Comparison of ENCODE assay signal across 2 cellular contexts in the genomic region with DNA sequence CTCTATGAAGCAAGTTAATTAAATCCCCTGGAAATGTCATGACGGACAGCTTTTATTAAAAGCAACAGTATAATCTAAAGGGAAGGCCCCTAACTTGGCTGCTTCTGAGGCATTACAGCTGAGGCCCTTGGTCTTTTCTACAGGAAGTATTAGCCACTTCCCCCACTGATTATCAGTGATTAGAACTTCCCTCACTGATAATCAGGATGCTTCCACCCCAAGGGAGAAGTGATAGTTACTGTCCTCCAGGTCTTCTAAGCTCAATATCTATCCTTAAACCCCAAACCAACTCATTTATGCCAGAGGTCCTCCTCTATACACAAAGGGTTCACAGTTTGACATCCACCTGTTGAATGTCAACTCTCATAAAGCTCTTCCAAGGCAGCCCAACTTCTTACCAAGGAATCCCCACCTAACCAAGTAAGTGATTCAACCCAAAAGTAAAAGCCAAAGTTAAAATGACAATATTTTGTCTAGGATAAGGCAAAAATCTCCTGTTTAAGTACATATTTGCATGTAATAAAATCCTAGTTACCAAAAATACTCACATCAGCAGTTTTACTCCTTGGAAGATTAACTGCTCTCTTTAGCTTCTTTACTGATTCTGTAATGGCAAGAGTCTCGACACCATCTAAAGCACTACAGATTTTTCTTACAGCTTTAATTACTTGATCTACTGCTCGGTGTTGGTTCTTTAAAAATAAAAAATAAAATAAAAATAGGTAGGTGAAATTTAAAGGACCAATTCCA.
TF ChIP-seq lines count a peak whose summit lies in the region.

No MANE protein-coding gene starts in this region.

TF ChIP-seq in WTC11, 78 proteins besides CTCF, POLR2A, EP300 and RAD21:
- TF ChIP-seq, protein P1, sequence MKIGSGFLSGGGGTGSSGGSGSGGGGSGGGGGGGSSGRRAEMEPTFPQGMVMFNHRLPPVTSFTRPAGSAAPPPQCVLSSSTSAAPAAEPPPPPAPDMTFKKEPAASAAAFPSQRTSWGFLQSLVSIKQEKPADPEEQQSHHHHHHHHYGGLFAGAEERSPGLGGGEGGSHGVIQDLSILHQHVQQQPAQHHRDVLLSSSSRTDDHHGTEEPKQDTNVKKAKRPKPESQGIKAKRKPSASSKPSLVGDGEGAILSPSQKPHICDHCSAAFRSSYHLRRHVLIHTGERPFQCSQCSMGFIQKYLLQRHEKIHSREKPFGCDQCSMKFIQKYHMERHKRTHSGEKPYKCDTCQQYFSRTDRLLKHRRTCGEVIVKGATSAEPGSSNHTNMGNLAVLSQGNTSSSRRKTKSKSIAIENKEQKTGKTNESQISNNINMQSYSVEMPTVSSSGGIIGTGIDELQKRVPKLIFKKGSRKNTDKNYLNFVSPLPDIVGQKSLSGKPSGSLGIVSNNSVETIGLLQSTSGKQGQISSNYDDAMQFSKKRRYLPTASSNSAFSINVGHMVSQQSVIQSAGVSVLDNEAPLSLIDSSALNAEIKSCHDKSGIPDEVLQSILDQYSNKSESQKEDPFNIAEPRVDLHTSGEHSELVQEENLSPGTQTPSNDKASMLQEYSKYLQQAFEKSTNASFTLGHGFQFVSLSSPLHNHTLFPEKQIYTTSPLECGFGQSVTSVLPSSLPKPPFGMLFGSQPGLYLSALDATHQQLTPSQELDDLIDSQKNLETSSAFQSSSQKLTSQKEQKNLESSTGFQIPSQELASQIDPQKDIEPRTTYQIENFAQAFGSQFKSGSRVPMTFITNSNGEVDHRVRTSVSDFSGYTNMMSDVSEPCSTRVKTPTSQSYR (CRISPR knock-in tag; IDR thresholded peaks at IDR 0.05) = no peak
- TF ChIP-seq ZNF263 (CRISPR knock-in tag; IDR thresholded peaks at IDR 0.05; ENCODE audit: low read depth) = no peak
- TF ChIP-seq ATF1 (CRISPR knock-in tag; IDR thresholded peaks at IDR 0.05) = no peak
- TF ChIP-seq, protein P2, sequence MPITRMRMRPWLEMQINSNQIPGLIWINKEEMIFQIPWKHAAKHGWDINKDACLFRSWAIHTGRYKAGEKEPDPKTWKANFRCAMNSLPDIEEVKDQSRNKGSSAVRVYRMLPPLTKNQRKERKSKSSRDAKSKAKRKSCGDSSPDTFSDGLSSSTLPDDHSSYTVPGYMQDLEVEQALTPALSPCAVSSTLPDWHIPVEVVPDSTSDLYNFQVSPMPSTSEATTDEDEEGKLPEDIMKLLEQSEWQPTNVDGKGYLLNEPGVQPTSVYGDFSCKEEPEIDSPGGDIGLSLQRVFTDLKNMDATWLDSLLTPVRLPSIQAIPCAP (CRISPR knock-in tag; IDR thresholded peaks at IDR 0.05) = no peak
- TF ChIP-seq GTF2I (CRISPR knock-in tag; conservative IDR thresholded peaks at IDR 0.05) = no peak
- no peak for TF ChIP-seq ZNF232 (CRISPR knock-in tag; IDR thresholded peaks at IDR 0.05)
- no peak for TF ChIP-seq ZNF317 (CRISPR knock-in tag; IDR thresholded peaks at IDR 0.05; ENCODE audit: borderline replicate concordance, low read depth)
- TF ChIP-seq, protein P3, sequence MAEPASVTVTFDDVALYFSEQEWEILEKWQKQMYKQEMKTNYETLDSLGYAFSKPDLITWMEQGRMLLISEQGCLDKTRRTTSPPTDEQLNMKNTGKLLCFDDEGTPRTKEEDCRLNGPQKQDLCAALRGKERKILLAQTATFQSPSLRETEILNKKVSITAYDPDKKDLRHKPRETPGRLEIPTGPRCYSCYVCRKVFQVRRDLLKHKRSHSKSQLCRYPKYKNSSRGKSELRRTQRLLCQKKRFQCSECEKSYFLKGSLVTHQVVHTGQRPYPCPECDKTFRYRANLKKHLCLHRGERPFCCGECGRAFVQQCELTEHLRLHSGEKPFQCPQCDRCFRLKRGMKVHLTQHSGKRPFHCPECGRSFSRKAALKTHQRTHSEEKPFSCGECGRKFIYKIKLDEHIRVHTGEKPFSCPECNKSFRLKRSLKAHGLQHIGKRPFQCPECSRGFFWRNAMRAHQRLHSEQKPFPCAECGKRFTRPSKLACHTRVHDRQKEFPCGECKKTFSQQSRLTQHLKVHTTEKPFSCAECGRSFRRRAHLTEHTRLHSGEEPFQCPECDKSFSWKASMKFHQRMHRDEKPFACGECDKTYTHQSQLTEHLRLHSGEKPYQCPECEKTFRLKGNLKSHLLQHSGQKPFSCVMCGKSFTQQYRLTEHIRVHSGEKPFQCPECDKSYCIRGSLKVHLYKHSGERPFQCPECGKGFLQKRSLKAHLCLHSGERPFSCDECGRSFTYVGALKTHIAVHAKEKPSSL (CRISPR knock-in tag; conservative IDR thresholded peaks at IDR 0.05) = no peak
- TF ChIP-seq, protein P4, sequence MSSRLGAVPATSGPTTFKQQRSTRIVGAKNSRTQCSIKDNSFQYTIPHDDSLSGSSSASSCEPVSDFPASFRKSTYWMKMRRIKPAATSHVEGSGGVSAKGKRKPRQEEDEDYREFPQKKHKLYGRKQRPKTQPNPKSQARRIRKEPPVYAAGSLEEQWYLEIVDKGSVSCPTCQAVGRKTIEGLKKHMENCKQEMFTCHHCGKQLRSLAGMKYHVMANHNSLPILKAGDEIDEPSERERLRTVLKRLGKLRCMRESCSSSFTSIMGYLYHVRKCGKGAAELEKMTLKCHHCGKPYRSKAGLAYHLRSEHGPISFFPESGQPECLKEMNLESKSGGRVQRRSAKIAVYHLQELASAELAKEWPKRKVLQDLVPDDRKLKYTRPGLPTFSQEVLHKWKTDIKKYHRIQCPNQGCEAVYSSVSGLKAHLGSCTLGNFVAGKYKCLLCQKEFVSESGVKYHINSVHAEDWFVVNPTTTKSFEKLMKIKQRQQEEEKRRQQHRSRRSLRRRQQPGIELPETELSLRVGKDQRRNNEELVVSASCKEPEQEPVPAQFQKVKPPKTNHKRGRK (CRISPR knock-in tag; IDR thresholded peaks at IDR 0.05; ENCODE audit: borderline replicate concordance) = no peak
- no peak for TF ChIP-seq NR1H2 (CRISPR knock-in tag; IDR thresholded peaks at IDR 0.05)
- no peak for TF ChIP-seq SP1 (CRISPR knock-in tag; conservative IDR thresholded peaks at IDR 0.05)
- no peak for TF ChIP-seq JAZF1 (CRISPR knock-in tag; IDR thresholded peaks at IDR 0.05)
- TF ChIP-seq, protein P5, sequence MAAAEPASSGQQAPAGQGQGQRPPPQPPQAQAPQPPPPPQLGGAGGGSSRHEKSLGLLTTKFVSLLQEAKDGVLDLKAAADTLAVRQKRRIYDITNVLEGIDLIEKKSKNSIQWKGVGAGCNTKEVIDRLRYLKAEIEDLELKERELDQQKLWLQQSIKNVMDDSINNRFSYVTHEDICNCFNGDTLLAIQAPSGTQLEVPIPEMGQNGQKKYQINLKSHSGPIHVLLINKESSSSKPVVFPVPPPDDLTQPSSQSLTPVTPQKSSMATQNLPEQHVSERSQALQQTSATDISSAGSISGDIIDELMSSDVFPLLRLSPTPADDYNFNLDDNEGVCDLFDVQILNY (CRISPR knock-in tag; IDR thresholded peaks at IDR 0.05) = no peak
- no peak for TF ChIP-seq KAT7 (CRISPR knock-in tag; IDR thresholded peaks at IDR 0.05; ENCODE audit: borderline replicate concordance)
- TF ChIP-seq SMAD4 (CRISPR knock-in tag; IDR thresholded peaks at IDR 0.05) = no peak
- TF ChIP-seq CREM (CRISPR knock-in tag; IDR thresholded peaks at IDR 0.05) = no peak
- no peak for TF ChIP-seq NFYB (CRISPR knock-in tag; conservative IDR thresholded peaks at IDR 0.05; ENCODE audit: low read depth)
- no peak for TF ChIP-seq ZNF121 (CRISPR knock-in tag; IDR thresholded peaks at IDR 0.05)

TF ChIP-seq in HepG2, 621 proteins besides CTCF, POLR2A, EP300 and RAD21:
- TF ChIP-seq MAFF (IDR thresholded peaks at IDR 0.05; ENCODE audit: low read depth, low read length) (peak; percentile 74), MAFK (conservative IDR thresholded peaks at IDR 0.05 in 1 of 2, IDR thresholded peaks at IDR 0.05 in 1 of 2; ENCODE audit: low read length in 2 of 2) (peak; percentile 77 to 88), MBNL3 (CRISPR knock-in tag; conservative IDR thresholded peaks at IDR 0.05) (no peak)
